Comparison of ENCODE assay signal across 8 cellular contexts in genomic region chr14:68547305-68548193, GRCh38.
A peak's percentile ranks its signal among the peaks of the same experiment; 100 is the strongest.
DNase-seq lines count a peak whose midpoint lies in the region; ATAC-seq and TF ChIP-seq lines count a peak whose summit lies in the region.

No MANE protein-coding gene starts in this region.

- H3K27me3 Mint-ChIP-seq in mesothelial cell of epicardium (ENCODE audit: low read depth) = no peaks in the 10 kb centered on the region

- peak overlapping the region in 58 of 59 donors; percentile 20 to 96 (median 83) for H3K27ac ChIP-seq in dorsolateral prefrontal cortex

- no peaks in the 10 kb centered on the region for H3K9me3 Mint-ChIP-seq in mesothelial cell of epicardium

- DNase-seq in LoVo (ENCODE audit: low spot score) = peak; percentile 88
- DNase-seq in dorsolateral prefrontal cortex = peak in 4 of 10 donors; percentile 25 to 65 (median 56)
- DNase-seq in mesothelial cell of epicardium (ENCODE audit: low spot score in 2 of 2, unreplicated experiment in 2 of 2) = no peak
- peak; percentile 84 for DNase-seq in ureter (ENCODE audit: low spot score)
- no peak for DNase-seq in NCI-H1694 treated with DMSO at 0.1 percent for 48 hours (lab: John Stamatoyannopoulos, UW)

- peaks cover 6% of the 10 kb centered on the region for H3K36me3 Mint-ChIP-seq in mesothelial cell of epicardium

- H3K4me3 ChIP-seq in dorsolateral prefrontal cortex = no peak overlapping the region

- ATAC-seq in HG03039 (IDR thresholded peaks at IDR 0.05; ENCODE audit: unreplicated experiment) = no peak
- no peak for ATAC-seq in HG03097 (IDR thresholded peaks at IDR 0.05; ENCODE audit: low FRiP score, unreplicated experiment)
- ATAC-seq in HG02840 (IDR thresholded peaks at IDR 0.05; ENCODE audit: low FRiP score, unreplicated experiment) = no peak

- H3K27me3 ChIP-seq in dorsolateral prefrontal cortex = no peaks in the 10 kb centered on the region

- H3K27ac Mint-ChIP-seq in mesothelial cell of epicardium = peak overlapping the region; percentile 99

- H3K4me3 Mint-ChIP-seq in mesothelial cell of epicardium = no peak overlapping the region

- TF ChIP-seq CTCF in dorsolateral prefrontal cortex (IDR thresholded peaks at IDR 0.05 in 54 of 56, conservative IDR thresholded peaks at IDR 0.05 in 2 of 56; ENCODE audit: low read depth in 1 of 56, partially characterized antibody in 56 of 56) (no peak), mesothelial cell of epicardium (IDR thresholded peaks at IDR 0.05; ENCODE audit: unreplicated experiment) (no peak)

- intact Hi-C loops in dorsolateral prefrontal cortex (cut with DNase I) = no loop called here

- peaks cover 55% of the 10 kb centered on the region for H3K4me1 Mint-ChIP-seq in mesothelial cell of epicardium

Comparison
In these comparisons a context has a peak if more than half of its experiments do, and no peak if none do; other contexts are left out.
1. DNase-seq: peak in LoVo (single experiment) and ureter (single experiment); none in mesothelial cell of epicardium (0 of 2) and NCI-H1694 treated with DMSO at 0.1 percent for 48 hours (single experiment).